8 cellular contexts compared by ENCODE assay signal in genomic region chr2:179265082-179265575, GRCh38. TPM values are rescaled to one million over a fixed set of nuclear protein-coding genes. Genes with fewer than 3 reads are reported as not detected.
A peak's percentile ranks its signal among the peaks of the same experiment; 100 is the strongest.
DNase-seq lines count a peak whose midpoint lies in the region; ATAC-seq, FAIRE-seq and TF ChIP-seq lines count a peak whose summit lies in the region.

No MANE protein-coding gene starts in this region.

- H3K27ac ChIP-seq in SJCRH30 = 0 out of 2 replicates have a peak overlapping the region, but pooled peaks have one; percentile 30
- peak overlapping the region; percentile 83 to 97 (median 91) for H3K27ac ChIP-seq in esophagus squamous epithelium

- no peak for ATAC-seq in HG03175 (IDR thresholded peaks at IDR 0.05; ENCODE audit: unreplicated experiment)

- DNase-seq in GM19239 (ENCODE audit: insufficient read length, low spot score) = no peak
- no peak for DNase-seq in SJCRH30
- DNase-seq in esophagus squamous epithelium (lab: John Stamatoyannopoulos, UW) = no peak
- DNase-seq in midbrain (lab: John Stamatoyannopoulos, UW) = no peak
- DNase-seq in ACHN = no peak
- DNase-seq in hepatic stellate cell (ENCODE audit: low spot score) = no peak

- H3K4me1 ChIP-seq in SJCRH30 = no peaks in the 10 kb centered on the region
- peaks cover 0 to 43% (median 10%) of the 10 kb centered on the region in 3 donors for H3K4me1 ChIP-seq in esophagus squamous epithelium
- peaks cover 12% of the 10 kb centered on the region for H3K4me1 ChIP-seq in neuron (ENCODE audit: insufficient read depth, low read length)

- peak; percentile 4 for FAIRE-seq in GM19239 (lab: Jason Lieb, UNC)

- H3K27me3 ChIP-seq in SJCRH30 (no peaks in the 10 kb centered on the region), esophagus squamous epithelium (peaks cover 0 to 3% (median 0%) of the 10 kb centered on the region in 4 donors), neuron (ENCODE audit: insufficient read depth, low read length) (no peaks in the 10 kb centered on the region)

- 46 to 59% methylated on average over 6 of the region's 6 CpGs for whole genome bisulfite sequencing in esophagus squamous epithelium, 2 donors

- intact Hi-C loops in esophagus squamous epithelium (cut with DNase I) = no loop called here

- TF ChIP-seq CTCF in esophagus squamous epithelium (IDR thresholded peaks at IDR 0.05) = no peak

- no peak for TF ChIP-seq POLR2A in esophagus squamous epithelium (IDR thresholded peaks at IDR 0.05)

- in situ Hi-C loops in ACHN (cut with HindIII; ENCODE audit: low pct_ligation_motif_present, low pct_unique_long_range_greater_than_20kb, low sequenced_read_pairs) = no loop called here

- peak overlapping the region; percentile 97 for H3K4me3 ChIP-seq in SJCRH30
- H3K4me3 ChIP-seq in esophagus squamous epithelium = peak overlapping the region; percentile 67 to 89 (median 86)
- peak overlapping the region; percentile 96 for H3K4me3 ChIP-seq in neuron (ENCODE audit: low read length)

- H2AFZ ChIP-seq in neuron (ENCODE audit: low read depth, low read length) = peak overlapping the region; percentile 99

- H3K9me3 ChIP-seq in SJCRH30 (replicated peaks) = no peaks in the 10 kb centered on the region
- H3K9me3 ChIP-seq in esophagus squamous epithelium = no peaks in the 10 kb centered on the region
- H3K9me3 ChIP-seq in neuron (ENCODE audit: low read length) = peaks cover 3% of the 10 kb centered on the region

- H3K36me3 ChIP-seq in SJCRH30 = peaks cover 4% of the 10 kb centered on the region; the same call in 1 of the 2 replicates
- no peaks in the 10 kb centered on the region for H3K36me3 ChIP-seq in esophagus squamous epithelium
- H3K36me3 ChIP-seq in neuron (ENCODE audit: insufficient read depth, low read length) = no peaks in the 10 kb centered on the region

RNA-seq across cellular contexts. Expression of gene SESTD1, which starts 0.5 kb away (rescaled TPM):
- 24.5 and 26.2 TPM in 2 replicates for total RNA-seq in SJCRH30 (2014; rRNA removed; shearing (Covaris generic))
- 10 to 100 TPM in 2 of 4 donors, 1 to 10 TPM in 2; 5.0 to 22.9 (median 14.0) TPM for total RNA-seq in esophagus squamous epithelium
